ENCODE assay signal across 11 cellular contexts in genomic region chr15:51647128-51647562, GRCh38. TPM values are rescaled to one million over a fixed set of nuclear protein-coding genes. Genes with fewer than 3 reads are reported as not detected.
A peak's percentile ranks its signal among the peaks of the same experiment; 100 is the strongest.
DNase-seq lines count a peak whose midpoint lies in the region; ATAC-seq and TF ChIP-seq lines count a peak whose summit lies in the region.
"Had no signal": no experiment of that assay in that cellular context is flagged by ENCODE, and none has a peak within 500 bp of the region (broad histone marks: within the 10 kb centered on the region; RNA-seq: fewer than 3 reads in every experiment).

No MANE protein-coding gene starts in this region.

- H3K36me3 ChIP-seq in upper lobe of right lung: no peaks in the 10 kb centered on the region

- no peak overlapping the region for H3K4me3 Mint-ChIP-seq in activated naive CD4-positive, alpha-beta T cell treated with anti-CD3 and anti-CD28 coated beads for 36 hours
- H3K4me3 Mint-ChIP-seq: B cell, IgD-negative memory B cell had no signal

- CTCF ChIA-PET in activated naive CD4-positive, alpha-beta T cell treated with anti-CD3 and anti-CD28 coated beads for 36 hours (lab: Charles Lee): interaction anchor here (0.7 to 8.7 kb wide), 3 partner anchors 111 to 244 kb away, joined by 4 to 201 read pairs (median 5); no protein-coding TSS in a partner anchor

- H3K27ac ChIP-seq in upper lobe of right lung: no peak overlapping the region

- peak; percentile 90 for ATAC-seq in upper lobe of right lung
- no peak for ATAC-seq in HG03439 (IDR thresholded peaks at IDR 0.05; ENCODE audit: unreplicated experiment)
- ATAC-seq in HG03135 (IDR thresholded peaks at IDR 0.05; ENCODE audit: unreplicated experiment): no peak

- no peaks in the 10 kb centered on the region for H3K4me1 ChIP-seq in upper lobe of right lung

- TF ChIP-seq CTCF in upper lobe of right lung (IDR thresholded peaks at IDR 0.05): no peak

- H3K4me1 Mint-ChIP-seq in activated naive CD4-positive, alpha-beta T cell treated with anti-CD3 and anti-CD28 coated beads for 36 hours (ENCODE audit: low read depth): no peaks in the 10 kb centered on the region
- H3K4me1 Mint-ChIP-seq: B cell had no signal

- DNase-seq in NCI-H2196 (lab: John Stamatoyannopoulos, UW; ENCODE audit: unreplicated experiment): peak; percentile 9
- DNase-seq in NCI-H2196 treated with DMSO at 0.1 percent for 48 hours (lab: John Stamatoyannopoulos, UW; ENCODE audit: unreplicated experiment): no peak
- DNase-seq in RPMI7951 (ENCODE audit: low read depth): peak; percentile 90
- DNase-seq in globus pallidus (ENCODE audit: low spot score): peak; percentile 50
- no peak for DNase-seq in upper lobe of right lung
- DNase-seq in activated naive CD4-positive, alpha-beta T cell treated with anti-CD3 and anti-CD28 coated beads for 36 hours: no peak
- DNase-seq: activated naive CD4-positive, alpha-beta T cell treated with anti-CD3 and anti-CD28 coated beads, Interleukin-2, amount 50 U/mL, for 16 hours had no signal

- no peaks in the 10 kb centered on the region for H3K27me3 Mint-ChIP-seq in activated naive CD4-positive, alpha-beta T cell treated with anti-CD3 and anti-CD28 coated beads for 36 hours (ENCODE audit: low read depth)
- H3K27me3 Mint-ChIP-seq: B cell, IgD-negative memory B cell had no signal

- no peaks in the 10 kb centered on the region for H3K36me3 Mint-ChIP-seq in activated naive CD4-positive, alpha-beta T cell treated with anti-CD3 and anti-CD28 coated beads for 36 hours (ENCODE audit: low read depth)
- H3K36me3 Mint-ChIP-seq: IgD-negative memory B cell had no signal

- H3K9me3 ChIP-seq in upper lobe of right lung: no peaks in the 10 kb centered on the region

- no peak overlapping the region for H3K27ac Mint-ChIP-seq in activated naive CD4-positive, alpha-beta T cell treated with anti-CD3 and anti-CD28 coated beads for 36 hours
- H3K27ac Mint-ChIP-seq: B cell, IgD-negative memory B cell had no signal

- intact Hi-C loops in upper lobe of right lung (cut with DNase I): no loop called here
- intact Hi-C loops in activated naive CD4-positive, alpha-beta T cell treated with anti-CD3 and anti-CD28 coated beads for 36 hours (cut with micrococcal nuclease): no loop called here

- H3K4me3 ChIP-seq in upper lobe of right lung: no peak overlapping the region

- H3K9me3 Mint-ChIP-seq in activated naive CD4-positive, alpha-beta T cell treated with anti-CD3 and anti-CD28 coated beads for 36 hours: no peaks in the 10 kb centered on the region
- H3K9me3 Mint-ChIP-seq: IgD-negative memory B cell had no signal

- no peaks in the 10 kb centered on the region for H3K27me3 ChIP-seq in upper lobe of right lung

RNA-seq across cellular contexts. Expression of gene DMXL2, which starts 24.6 kb away (rescaled TPM):
- total RNA-seq in RPMI7951 (2014; rRNA removed; shearing (Covaris generic)): 32.8 and 37.8 TPM in 2 replicates
- total RNA-seq in upper lobe of right lung: 55.2 TPM
- total RNA-seq in activated naive CD4-positive, alpha-beta T cell treated with anti-CD3 and anti-CD28 coated beads for 36 hours: 10 to 100 TPM in 1 of 2 experiments, 1 to 10 TPM in 1; 10.0 TPM

RNA-seq across cellular contexts. Expression of gene SCG3, which starts 34.2 kb away (rescaled TPM):
- not detected in 2 replicates for total RNA-seq in RPMI7951 (2014; rRNA removed; shearing (Covaris generic))
- 0.17 TPM for total RNA-seq in upper lobe of right lung
- not detected for total RNA-seq in activated naive CD4-positive, alpha-beta T cell treated with anti-CD3 and anti-CD28 coated beads for 36 hours
- total RNA-seq: B cell had no signal

Comparison
In these comparisons a context has a peak if more than half of its experiments do, and no peak if none do; other contexts are left out.
1. DNase-seq: peak in NCI-H2196 (single experiment), RPMI7951 (single experiment) and globus pallidus (single experiment); none in NCI-H2196 treated with DMSO at 0.1 percent for 48 hours (single experiment), upper lobe of right lung (single experiment) and activated naive CD4-positive, alpha-beta T cell treated with anti-CD3 and anti-CD28 coated beads for 36 hours (single experiment).